ENCODE assay signal across 19 cellular contexts in the genomic region with DNA sequence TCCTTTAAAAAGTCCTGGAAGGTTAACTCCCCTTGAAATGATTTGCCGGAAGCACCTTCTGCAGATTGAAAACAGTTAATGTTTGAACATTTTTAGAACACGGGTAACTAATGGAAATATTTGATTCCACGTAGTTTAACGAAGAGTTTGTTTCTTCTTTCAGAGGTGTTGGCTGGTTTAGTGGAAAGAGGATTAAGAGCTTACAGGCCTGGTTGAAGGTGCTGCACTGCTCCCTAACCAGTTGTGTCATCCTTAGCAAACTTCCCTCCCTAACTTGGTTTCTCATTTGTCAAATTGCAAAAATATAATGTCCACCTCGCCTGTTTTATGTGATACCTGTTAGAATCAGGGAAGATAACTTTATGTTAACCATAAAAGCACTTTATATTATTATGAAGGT.
DNase-seq lines count a peak whose midpoint lies in the region; ATAC-seq and TF ChIP-seq lines count a peak whose summit lies in the region.
"Had no signal": no experiment of that assay in that cellular context is flagged by ENCODE, and none has a peak within 500 bp of the region (broad histone marks: within the 10 kb centered on the region; RNA-seq: fewer than 3 reads in every experiment).

No MANE protein-coding gene starts in this region.

- H4K20me1 ChIP-seq in hepatocyte (ENCODE audit: insufficient read depth, poor library complexity, severe bottlenecking), result no peaks in the 10 kb centered on the region

- H3K4me3 ChIP-seq in A673 (ENCODE audit: low read depth, low read length, poor library complexity, severe bottlenecking), result peak overlapping the region; percentile 22
- no peak overlapping the region for H3K4me3 ChIP-seq in hepatocyte
- H3K4me3 ChIP-seq: GM23248, HAP-1, K562 had no signal

- no peak for ATAC-seq in activated T-cell treated with anti-CD3 and anti-CD28 coated beads, Interleukin-2, amount 50 U/mL, for 4 hours
- no peak for ATAC-seq in GM21737 (IDR thresholded peaks at IDR 0.05; ENCODE audit: unreplicated experiment)
- ATAC-seq: K562 had no signal

- no peaks in the 10 kb centered on the region for H3K27me3 ChIP-seq in A673 (replicated peaks; ENCODE audit: insufficient read depth, low read depth, low read length, poor library complexity)
- H3K27me3 ChIP-seq in hepatocyte, result peaks cover 7% of the 10 kb centered on the region
- H3K27me3 ChIP-seq: BE2C had no signal

- no peak for TF ChIP-seq CTCF in A673 (conservative IDR thresholded peaks at IDR 0.05; ENCODE audit: low read depth, low read length)
- no peak for TF ChIP-seq CTCF in hepatocyte (IDR thresholded peaks at IDR 0.05; ENCODE audit: poor library complexity)
- no peak for TF ChIP-seq CTCF in GM10266 (IDR thresholded peaks at IDR 0.05; ENCODE audit: control insufficient read depth, insufficient read depth, low read depth, missing control alignments)

- no peaks in the 10 kb centered on the region for H3K4me1 Mint-ChIP-seq in activated T-cell treated with anti-CD3 and anti-CD28 coated beads, Interleukin-2, amount 50 U/mL, for 4 hours (ENCODE audit: low read depth)
- H3K4me1 Mint-ChIP-seq: CD4-positive, CD25-positive, alpha-beta regulatory T cell had no signal

- CTCF ChIA-PET in A673 (lab: Charles Lee), result interaction anchor here (0.5 kb wide), 1 partner anchor 903 kb away, joined by 6 read pairs; no protein-coding TSS in a partner anchor

- no peaks in the 10 kb centered on the region for H3K79me2 ChIP-seq in hepatocyte

- no peaks in the 10 kb centered on the region for H3K36me3 Mint-ChIP-seq in activated T-cell treated with anti-CD3 and anti-CD28 coated beads, Interleukin-2, amount 50 U/mL, for 4 hours (ENCODE audit: insufficient read depth)
- H3K36me3 Mint-ChIP-seq: CD4-positive, CD25-positive, alpha-beta regulatory T cell had no signal

- peaks cover 24% of the 10 kb centered on the region for H3K4me1 ChIP-seq in A673 (ENCODE audit: insufficient read depth, low read length, poor library complexity, severe bottlenecking)
- H3K4me1 ChIP-seq in hepatocyte (ENCODE audit: insufficient read depth), result peaks cover 24% of the 10 kb centered on the region
- H3K4me1 ChIP-seq: BE2C, HAP-1 had no signal

- H3K4me3 Mint-ChIP-seq in activated T-cell treated with anti-CD3 and anti-CD28 coated beads, Interleukin-2, amount 50 U/mL, for 4 hours, result no peak overlapping the region
- H3K4me3 Mint-ChIP-seq: CD4-positive, CD25-positive, alpha-beta regulatory T cell had no signal

- POLR2A ChIA-PET in A673 (lab: Charles Lee; ENCODE audit: low non-redundant PET), result no interaction called here

- no peaks in the 10 kb centered on the region for H3K9me2 ChIP-seq in hepatocyte (replicated peaks; ENCODE audit: insufficient read depth)

- intact Hi-C loops in A673 (cut with micrococcal nuclease; ENCODE audit: unreplicated experiment), result loop anchor here (10.0 kb wide), 1 partner anchor 750 kb away; no protein-coding TSS in a partner anchor

- 28% methylated on average over 5 of the region's 5 CpGs for WGBS in hepatocyte (ENCODE audit: low lambda C conversion rate, missing lambda C conversion rate)

- peaks cover 4% of the 10 kb centered on the region for H3K27me3 Mint-ChIP-seq in activated T-cell treated with anti-CD3 and anti-CD28 coated beads, Interleukin-2, amount 50 U/mL, for 4 hours (ENCODE audit: low read depth)
- H3K27me3 Mint-ChIP-seq: CD4-positive, CD25-positive, alpha-beta regulatory T cell had no signal

- no peak for DNase-seq in A673 (ENCODE audit: low spot score)
- DNase-seq in D341Med (ENCODE audit: low spot score), result peak; percentile 55
- DNase-seq in NCI-H82 (lab: John Stamatoyannopoulos, UW), result peak; percentile 76
- no peak for DNase-seq in hepatocyte (ENCODE audit: low spot score)
- no peak for DNase-seq in activated CD8-positive, alpha-beta memory T cell treated with anti-CD3 and anti-CD28 coated beads, Interleukin-2, amount 50 U/mL, for 4 hours
- DNase-seq in activated T-cell treated with anti-CD3 and anti-CD28 coated beads, Interleukin-2, amount 50 U/mL, for 4 hours, result no peak
- DNase-seq in GM10266 (ENCODE audit: extremely low spot score), result no peak
- DNase-seq: ACHN; BE2C; CD4-positive, CD25-positive, alpha-beta regulatory T cell; DMS 273 treated with DMSO at 0.1 percent for 48 hours; DMS53; DND-41; EL; GM23248; IMR-90 had no signal

- H3K9me3 ChIP-seq in A673 (ENCODE audit: low read depth, low read length, poor library complexity, severe bottlenecking), result no peaks in the 10 kb centered on the region
- H3K9me3 ChIP-seq in hepatocyte (ENCODE audit: low read depth), result no peaks in the 10 kb centered on the region
- H3K9me3 ChIP-seq: BE2C, HAP-1 had no signal

- H3K27ac ChIP-seq in A673 (ENCODE audit: low read depth, low read length, poor library complexity, severe bottlenecking), result no peak overlapping the region
- peak overlapping the region; percentile 11 for H3K27ac ChIP-seq in hepatocyte
- H3K27ac ChIP-seq: GM23248 had no signal

- H3K9me3 Mint-ChIP-seq in activated T-cell treated with anti-CD3 and anti-CD28 coated beads, Interleukin-2, amount 50 U/mL, for 4 hours, result peaks cover 7% of the 10 kb centered on the region

- H3K4me2 ChIP-seq in hepatocyte, result peak overlapping the region; percentile 35

- BruUV-seq in A673 (replicated peaks; lab: Mats Ljungman, UMichigan), result no TSS peak

- H2AFZ ChIP-seq in hepatocyte, result no peak overlapping the region
- H2AFZ ChIP-seq: GM23248 had no signal

- H3K36me3 ChIP-seq in A673 (ENCODE audit: insufficient read depth, low read length, poor library complexity, severe bottlenecking) (no peaks in the 10 kb centered on the region), hepatocyte (replicated peaks; ENCODE audit: insufficient read depth, low read depth) (no peaks in the 10 kb centered on the region)
- H3K36me3 ChIP-seq: BE2C, HAP-1 had no signal

Comparison
In these comparisons a context has a peak if more than half of its experiments do, and no peak if none do; other contexts are left out.
1. DNase-seq: peak in D341Med (single experiment) and NCI-H82 (single experiment); none in A673 (single experiment), hepatocyte (single experiment), activated CD8-positive, alpha-beta memory T cell treated with anti-CD3 and anti-CD28 coated beads, Interleukin-2, amount 50 U/mL, for 4 hours (single experiment), activated T-cell treated with anti-CD3 and anti-CD28 coated beads, Interleukin-2, amount 50 U/mL, for 4 hours (single experiment) and GM10266 (single experiment).